2 cellular contexts compared by ENCODE assay signal in the genomic region with DNA sequence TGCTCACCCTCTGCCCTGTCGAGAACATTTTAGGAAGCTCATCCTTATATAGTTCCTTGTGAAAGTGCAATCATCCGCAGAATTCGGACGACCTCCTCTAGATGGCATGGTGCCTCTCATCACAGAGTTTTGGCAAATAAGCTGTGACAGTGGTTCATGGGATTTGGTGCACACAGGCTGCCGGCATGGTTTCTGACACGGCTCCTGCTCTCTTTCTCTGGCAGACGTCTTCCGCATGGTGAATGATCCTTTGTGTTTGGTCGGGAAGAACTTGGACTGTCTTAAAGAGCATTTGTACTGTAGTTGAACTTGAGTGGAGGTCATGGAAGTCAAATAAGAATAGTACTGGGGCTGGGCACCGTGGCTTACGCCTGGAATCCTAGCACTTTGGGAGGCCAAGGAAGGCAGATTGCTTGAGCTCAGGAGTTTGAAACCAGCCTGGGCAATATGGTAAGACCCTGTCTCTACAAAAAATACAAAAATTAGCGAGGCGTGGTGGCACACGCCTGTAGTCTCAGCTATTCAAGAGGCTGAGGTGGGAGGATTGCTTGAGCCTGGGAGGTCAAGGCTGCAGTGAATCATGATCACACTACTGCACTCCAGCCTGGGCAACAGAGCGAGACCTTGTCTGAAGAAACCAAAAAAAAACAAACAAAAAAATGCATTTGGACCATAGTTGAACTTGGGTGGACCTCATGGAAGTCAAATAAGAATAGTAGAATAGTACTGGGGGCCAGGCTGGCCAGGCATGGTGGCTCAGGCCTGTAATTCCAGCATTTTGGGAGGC.
TF ChIP-seq lines count a peak whose summit lies in the region.

No MANE protein-coding gene starts in this region.

TF ChIP-seq in K562, 482 proteins besides CTCF, POLR2A, EP300 and RAD21:
- no peak for TF ChIP-seq PPARD (CRISPR knock-in tag; IDR thresholded peaks at IDR 0.05)
- TF ChIP-seq PHTF2 (CRISPR knock-in tag; IDR thresholded peaks at IDR 0.05), result no peak
- no peak for TF ChIP-seq ZNF766 (CRISPR knock-in tag; conservative IDR thresholded peaks at IDR 0.05)
- TF ChIP-seq ZNF384 (IDR thresholded peaks at IDR 0.05; ENCODE audit: low read depth, low read length), result no peak

TF ChIP-seq in GM23338, 12 proteins besides CTCF, POLR2A, EP300 and RAD21:
- TF ChIP-seq EZH2phosphoT487 (IDR thresholded peaks at IDR 0.05; ENCODE audit: unreplicated experiment), result no peak
- no peak for TF ChIP-seq JUNB (IDR thresholded peaks at IDR 0.05; ENCODE audit: unreplicated experiment)
- TF ChIP-seq STAT1 (IDR thresholded peaks at IDR 0.05; ENCODE audit: unreplicated experiment), result no peak
- TF ChIP-seq CREB1 (CRISPR knock-in tag; IDR thresholded peaks at IDR 0.05; ENCODE audit: low read depth), result no peak
- TF ChIP-seq, protein P1, sequence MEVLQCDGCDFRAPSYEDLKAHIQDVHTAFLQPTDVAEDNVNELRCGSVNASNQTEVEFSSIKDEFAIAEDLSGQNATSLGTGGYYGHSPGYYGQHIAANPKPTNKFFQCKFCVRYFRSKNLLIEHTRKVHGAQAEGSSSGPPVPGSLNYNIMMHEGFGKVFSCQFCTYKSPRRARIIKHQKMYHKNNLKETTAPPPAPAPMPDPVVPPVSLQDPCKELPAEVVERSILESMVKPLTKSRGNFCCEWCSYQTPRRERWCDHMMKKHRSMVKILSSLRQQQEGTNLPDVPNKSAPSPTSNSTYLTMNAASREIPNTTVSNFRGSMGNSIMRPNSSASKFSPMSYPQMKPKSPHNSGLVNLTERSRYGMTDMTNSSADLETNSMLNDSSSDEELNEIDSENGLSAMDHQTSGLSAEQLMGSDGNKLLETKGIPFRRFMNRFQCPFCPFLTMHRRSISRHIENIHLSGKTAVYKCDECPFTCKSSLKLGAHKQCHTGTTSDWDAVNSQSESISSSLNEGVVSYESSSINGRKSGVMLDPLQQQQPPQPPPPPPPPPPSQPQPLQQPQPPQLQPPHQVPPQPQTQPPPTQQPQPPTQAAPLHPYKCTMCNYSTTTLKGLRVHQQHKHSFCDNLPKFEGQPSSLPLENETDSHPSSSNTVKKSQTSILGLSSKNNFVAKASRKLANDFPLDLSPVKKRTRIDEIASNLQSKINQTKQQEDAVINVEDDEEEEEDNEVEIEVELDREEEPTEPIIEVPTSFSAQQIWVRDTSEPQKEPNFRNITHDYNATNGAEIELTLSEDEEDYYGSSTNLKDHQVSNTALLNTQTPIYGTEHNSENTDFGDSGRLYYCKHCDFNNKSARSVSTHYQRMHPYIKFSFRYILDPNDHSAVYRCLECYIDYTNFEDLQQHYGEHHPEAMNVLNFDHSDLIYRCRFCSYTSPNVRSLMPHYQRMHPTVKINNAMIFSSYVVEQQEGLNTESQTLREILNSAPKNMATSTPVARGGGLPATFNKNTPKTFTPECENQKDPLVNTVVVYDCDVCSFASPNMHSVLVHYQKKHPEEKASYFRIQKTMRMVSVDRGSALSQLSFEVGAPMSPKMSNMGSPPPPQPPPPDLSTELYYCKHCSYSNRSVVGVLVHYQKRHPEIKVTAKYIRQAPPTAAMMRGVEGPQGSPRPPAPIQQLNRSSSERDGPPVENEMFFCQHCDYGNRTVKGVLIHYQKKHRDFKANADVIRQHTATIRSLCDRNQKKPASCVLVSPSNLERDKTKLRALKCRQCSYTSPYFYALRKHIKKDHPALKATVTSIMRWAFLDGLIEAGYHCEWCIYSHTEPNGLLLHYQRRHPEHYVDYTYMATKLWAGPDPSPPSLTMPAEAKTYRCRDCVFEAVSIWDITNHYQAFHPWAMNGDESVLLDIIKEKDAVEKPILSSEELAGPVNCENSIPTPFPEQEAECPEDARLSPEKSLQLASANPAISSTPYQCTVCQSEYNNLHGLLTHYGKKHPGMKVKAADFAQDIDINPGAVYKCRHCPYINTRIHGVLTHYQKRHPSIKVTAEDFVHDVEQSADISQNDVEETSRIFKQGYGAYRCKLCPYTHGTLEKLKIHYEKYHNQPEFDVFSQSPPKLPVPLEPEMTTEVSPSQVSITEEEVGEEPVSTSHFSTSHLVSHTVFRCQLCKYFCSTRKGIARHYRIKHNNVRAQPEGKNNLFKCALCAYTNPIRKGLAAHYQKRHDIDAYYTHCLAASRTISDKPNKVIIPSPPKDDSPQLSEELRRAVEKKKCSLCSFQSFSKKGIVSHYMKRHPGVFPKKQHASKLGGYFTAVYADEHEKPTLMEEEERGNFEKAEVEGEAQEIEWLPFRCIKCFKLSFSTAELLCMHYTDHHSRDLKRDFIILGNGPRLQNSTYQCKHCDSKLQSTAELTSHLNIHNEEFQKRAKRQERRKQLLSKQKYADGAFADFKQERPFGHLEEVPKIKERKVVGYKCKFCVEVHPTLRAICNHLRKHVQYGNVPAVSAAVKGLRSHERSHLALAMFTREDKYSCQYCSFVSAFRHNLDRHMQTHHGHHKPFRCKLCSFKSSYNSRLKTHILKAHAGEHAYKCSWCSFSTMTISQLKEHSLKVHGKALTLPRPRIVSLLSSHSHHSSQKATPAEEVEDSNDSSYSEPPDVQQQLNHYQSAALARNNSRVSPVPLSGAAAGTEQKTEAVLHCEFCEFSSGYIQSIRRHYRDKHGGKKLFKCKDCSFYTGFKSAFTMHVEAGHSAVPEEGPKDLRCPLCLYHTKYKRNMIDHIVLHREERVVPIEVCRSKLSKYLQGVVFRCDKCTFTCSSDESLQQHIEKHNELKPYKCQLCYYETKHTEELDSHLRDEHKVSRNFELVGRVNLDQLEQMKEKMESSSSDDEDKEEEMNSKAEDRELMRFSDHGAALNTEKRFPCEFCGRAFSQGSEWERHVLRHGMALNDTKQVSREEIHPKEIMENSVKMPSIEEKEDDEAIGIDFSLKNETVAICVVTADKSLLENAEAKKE (CRISPR knock-in tag; IDR thresholded peaks at IDR 0.05), result no peak
- TF ChIP-seq, protein P2, sequence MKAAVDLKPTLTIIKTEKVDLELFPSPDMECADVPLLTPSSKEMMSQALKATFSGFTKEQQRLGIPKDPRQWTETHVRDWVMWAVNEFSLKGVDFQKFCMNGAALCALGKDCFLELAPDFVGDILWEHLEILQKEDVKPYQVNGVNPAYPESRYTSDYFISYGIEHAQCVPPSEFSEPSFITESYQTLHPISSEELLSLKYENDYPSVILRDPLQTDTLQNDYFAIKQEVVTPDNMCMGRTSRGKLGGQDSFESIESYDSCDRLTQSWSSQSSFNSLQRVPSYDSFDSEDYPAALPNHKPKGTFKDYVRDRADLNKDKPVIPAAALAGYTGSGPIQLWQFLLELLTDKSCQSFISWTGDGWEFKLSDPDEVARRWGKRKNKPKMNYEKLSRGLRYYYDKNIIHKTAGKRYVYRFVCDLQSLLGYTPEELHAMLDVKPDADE (IDR thresholded peaks at IDR 0.05), result no peak
- TF ChIP-seq, protein P3, sequence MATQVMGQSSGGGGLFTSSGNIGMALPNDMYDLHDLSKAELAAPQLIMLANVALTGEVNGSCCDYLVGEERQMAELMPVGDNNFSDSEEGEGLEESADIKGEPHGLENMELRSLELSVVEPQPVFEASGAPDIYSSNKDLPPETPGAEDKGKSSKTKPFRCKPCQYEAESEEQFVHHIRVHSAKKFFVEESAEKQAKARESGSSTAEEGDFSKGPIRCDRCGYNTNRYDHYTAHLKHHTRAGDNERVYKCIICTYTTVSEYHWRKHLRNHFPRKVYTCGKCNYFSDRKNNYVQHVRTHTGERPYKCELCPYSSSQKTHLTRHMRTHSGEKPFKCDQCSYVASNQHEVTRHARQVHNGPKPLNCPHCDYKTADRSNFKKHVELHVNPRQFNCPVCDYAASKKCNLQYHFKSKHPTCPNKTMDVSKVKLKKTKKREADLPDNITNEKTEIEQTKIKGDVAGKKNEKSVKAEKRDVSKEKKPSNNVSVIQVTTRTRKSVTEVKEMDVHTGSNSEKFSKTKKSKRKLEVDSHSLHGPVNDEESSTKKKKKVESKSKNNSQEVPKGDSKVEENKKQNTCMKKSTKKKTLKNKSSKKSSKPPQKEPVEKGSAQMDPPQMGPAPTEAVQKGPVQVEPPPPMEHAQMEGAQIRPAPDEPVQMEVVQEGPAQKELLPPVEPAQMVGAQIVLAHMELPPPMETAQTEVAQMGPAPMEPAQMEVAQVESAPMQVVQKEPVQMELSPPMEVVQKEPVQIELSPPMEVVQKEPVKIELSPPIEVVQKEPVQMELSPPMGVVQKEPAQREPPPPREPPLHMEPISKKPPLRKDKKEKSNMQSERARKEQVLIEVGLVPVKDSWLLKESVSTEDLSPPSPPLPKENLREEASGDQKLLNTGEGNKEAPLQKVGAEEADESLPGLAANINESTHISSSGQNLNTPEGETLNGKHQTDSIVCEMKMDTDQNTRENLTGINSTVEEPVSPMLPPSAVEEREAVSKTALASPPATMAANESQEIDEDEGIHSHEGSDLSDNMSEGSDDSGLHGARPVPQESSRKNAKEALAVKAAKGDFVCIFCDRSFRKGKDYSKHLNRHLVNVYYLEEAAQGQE (IDR thresholded peaks at IDR 0.05; ENCODE audit: unreplicated experiment), result no peak
- no peak for TF ChIP-seq ZNF114 (CRISPR knock-in tag; IDR thresholded peaks at IDR 0.05)
- TF ChIP-seq POLR2AphosphoS5 (IDR thresholded peaks at IDR 0.05; ENCODE audit: low read depth), result no peak
- TF ChIP-seq ZNF331 (CRISPR knock-in tag; IDR thresholded peaks at IDR 0.05; ENCODE audit: low read depth), result no peak
- no peak for TF ChIP-seq EZH2 (IDR thresholded peaks at IDR 0.05; ENCODE audit: low read depth, unreplicated experiment)
- TF ChIP-seq NANOG (IDR thresholded peaks at IDR 0.05; ENCODE audit: borderline replicate concordance), result no peak
TF ChIP-seq in GM23338: peak in this region for 0.
